In genomic region chr16:57502048-57502775, GRCh38 we compare ENCODE assay signal across 21 cellular contexts. TPM values are rescaled to one million over a fixed set of nuclear protein-coding genes. Genes with fewer than 3 reads are reported as not detected.
DNase-seq lines count a peak whose midpoint lies in the region; ATAC-seq and TF ChIP-seq lines count a peak whose summit lies in the region.
"Had no signal": no experiment of that assay in that cellular context is flagged by ENCODE, and none has a peak within 500 bp of the region (broad histone marks: within the 10 kb centered on the region; RNA-seq: fewer than 3 reads in every experiment).

No MANE protein-coding gene starts in this region.

- H3K4me1 ChIP-seq in BLaER1 (peaks cover 69% of the 10 kb centered on the region), lower lobe of right lung (peaks cover 21% of the 10 kb centered on the region)
- H3K4me1 ChIP-seq: ascending aorta, thyroid gland had no signal

- DNase-seq in DMS153 (lab: John Stamatoyannopoulos, UW) (peak; percentile 66), NCI-H345 (lab: John Stamatoyannopoulos, UW) (peak; percentile 40), lower lobe of right lung (no peak), Kasumi-1 (lab: John Stamatoyannopoulos, UW) (no peak), 8988T (no peak)
- DNase-seq: activated CD4-positive, alpha-beta T cell treated with anti-CD3 and anti-CD28 coated beads, Interleukin-2, amount 50 U/mL, for 4 hours; activated naive CD4-positive, alpha-beta T cell; AML-193; effector memory CD8-positive, alpha-beta T cell; NCI-H1694; ovary; PC-9; stimulated activated naive CD4-positive, alpha-beta T cell treated with Interleukin-2 at 50 U/mL for 16 hours; thyroid gland had no signal

- no peaks in the 10 kb centered on the region for H3K27me3 ChIP-seq in BLaER1
- no peaks in the 10 kb centered on the region for H3K27me3 ChIP-seq in lower lobe of right lung (ENCODE audit: low read depth)
- H3K27me3 ChIP-seq: ascending aorta, ovary, right lobe of liver, SJSA1, thyroid gland had no signal

- TF ChIP-seq CTCF in lower lobe of right lung (IDR thresholded peaks at IDR 0.05): no peak

- H3K36me3 ChIP-seq in BLaER1 (no peaks in the 10 kb centered on the region), lower lobe of right lung (no peaks in the 10 kb centered on the region)
- H3K36me3 ChIP-seq: ascending aorta, ovary, right lobe of liver, SJSA1, thyroid gland had no signal

- ATAC-seq in lower lobe of right lung (peak; percentile 77 to 90), GM18909 (IDR thresholded peaks at IDR 0.05; ENCODE audit: poor library complexity, unreplicated experiment) (no peak)
- ATAC-seq: effector memory CD8-positive, alpha-beta T cell; GM12878; HCT116 had no signal

- H3K9ac ChIP-seq in BLaER1: no peak overlapping the region

- H3K27ac ChIP-seq in BLaER1: no peak overlapping the region
- no peak overlapping the region for H3K27ac ChIP-seq in lower lobe of right lung
- H3K27ac ChIP-seq: ascending aorta, ovary, PC-9, SJSA1, thyroid gland had no signal

- H3K4me3 ChIP-seq in BLaER1: no peak overlapping the region
- H3K4me3 ChIP-seq in lower lobe of right lung: no peak overlapping the region
- H3K4me3 ChIP-seq: ascending aorta, GM12878, ovary, PC-9, right lobe of liver, SJSA1, thyroid gland had no signal

- peak overlapping the region; percentile 90 for H3K4me2 ChIP-seq in BLaER1
- H3K4me2 ChIP-seq: PC-9 had no signal

- no peaks in the 10 kb centered on the region for H3K9me3 ChIP-seq in BLaER1
- no peaks in the 10 kb centered on the region for H3K9me3 ChIP-seq in lower lobe of right lung
- H3K9me3 ChIP-seq: ascending aorta, ovary, right lobe of liver, SJSA1, thyroid gland had no signal

- no peaks in the 10 kb centered on the region for H4K20me1 ChIP-seq in BLaER1

- intact Hi-C loops in lower lobe of right lung (cut with DNase I): no loop called here

RNA-seq across cellular contexts. Expression of gene DOK4, which starts 15.9 kb away (rescaled TPM):
- 57.3 TPM for total RNA-seq in lower lobe of right lung

RNA-seq across cellular contexts. Expression of gene CCDC102A, which starts 34.2 kb away (rescaled TPM):
- total RNA-seq in lower lobe of right lung: 12.8 TPM

RNA-seq across cellular contexts. Expression of gene POLR2C, which starts 39.7 kb away (rescaled TPM):
- total RNA-seq in lower lobe of right lung: 76.0 TPM

RNA-seq across cellular contexts. Expression of gene ADGRG5, which starts 40.2 kb away (rescaled TPM):
- total RNA-seq in lower lobe of right lung: 1.4 TPM
- total RNA-seq: ascending aorta, PC-9, SJSA1 had no signal

RNA-seq across cellular contexts. Expression of gene COQ9, which starts 54.9 kb away (rescaled TPM):
- total RNA-seq in lower lobe of right lung: 37.2 TPM

Comparison
In these comparisons a context has a peak if more than half of its experiments do, and no peak if none do; other contexts are left out.
1. DNase-seq: peak in DMS153 (single experiment) and NCI-H345 (single experiment); none in lower lobe of right lung (single experiment), Kasumi-1 (0 of 2) and 8988T (single experiment).